17 cellular contexts compared by ENCODE assay signal in genomic region chr11:124123587-124123986, GRCh38. TPM values are rescaled to one million over a fixed set of nuclear protein-coding genes. Genes with fewer than 3 reads are reported as not detected.
DNase-seq lines count a peak whose midpoint lies in the region; ATAC-seq and TF ChIP-seq lines count a peak whose summit lies in the region.
"Had no signal": no experiment of that assay in that cellular context is flagged by ENCODE, and none has a peak within 500 bp of the region (broad histone marks: within the 10 kb centered on the region; RNA-seq: fewer than 3 reads in every experiment).

No MANE protein-coding gene starts in this region.

- no peaks in the 10 kb centered on the region for H3K9me3 Mint-ChIP-seq in glutamatergic neuron (ENCODE audit: unreplicated experiment)
- peaks cover 0 to 8% (median 2%) of the 10 kb centered on the region in 7 donors for H3K9me3 Mint-ChIP-seq in CD14-positive monocyte

- DNase-seq in COR-L47 (lab: John Stamatoyannopoulos, UW) = peak; percentile 3
- peak; percentile 4 for DNase-seq in NCI-H748 treated with DMSO at 0.1 percent for 48 hours (lab: John Stamatoyannopoulos, UW)
- no peak for DNase-seq in glutamatergic neuron
- no peak for DNase-seq in NCI-H2029 treated with DMSO at 0.1 percent for 48 hours (lab: John Stamatoyannopoulos, UW)
- no peak for DNase-seq in CD14-positive monocyte (ENCODE audit: low spot score)
- no peak for DNase-seq in NCI-H2107 (lab: John Stamatoyannopoulos, UW)
- DNase-seq in left cardiac atrium = no peak
- DNase-seq: activated CD4-positive, alpha-beta T cell treated with anti-CD3 and anti-CD28 coated beads, Interleukin-2, amount 10 ng/mL, durations not matched to agents 7 days and 5 days; CD4-positive, alpha-beta T cell; esophagus squamous epithelium; GF-D8; SHP77 treated with DMSO at 0.1 percent for 48 hours; stimulated activated naive B cell treated with anti-CD40 and anti-IgM and Interleukin-4, amounts not matched to agents 10 μg/mL and 1 μg/mL and 100 μg/mL, for 72 hours; T1000 had no signal

- ATAC-seq in GM19351 (IDR thresholded peaks at IDR 0.05; ENCODE audit: unreplicated experiment) (peak; percentile 61), left cardiac atrium (no peak)
- ATAC-seq: stimulated activated naive B cell treated with anti-CD40 and anti-IgM and Interleukin-4, amounts not matched to agents 10 μg/mL and 1 μg/mL and 100 μg/mL, for 72 hours had no signal

- H3K27me3 Mint-ChIP-seq in glutamatergic neuron (ENCODE audit: unreplicated experiment) (peaks cover 2% of the 10 kb centered on the region), CD14-positive monocyte (ENCODE audit: low read depth in 3 of 3) (no peaks in the 10 kb centered on the region)
- H3K27me3 Mint-ChIP-seq: activated CD4-positive, alpha-beta T cell treated with anti-CD3 and anti-CD28 coated beads, Interleukin-2, amount 10 ng/mL, durations not matched to agents 7 days and 5 days; CD4-positive, alpha-beta T cell; stimulated activated naive B cell treated with anti-CD40 and anti-IgM and Interleukin-4, amounts not matched to agents 10 μg/mL and 1 μg/mL and 100 μg/mL, for 72 hours had no signal

- H3K4me1 Mint-ChIP-seq in glutamatergic neuron (ENCODE audit: low read depth, unreplicated experiment) = no peaks in the 10 kb centered on the region
- no peaks in the 10 kb centered on the region for H3K4me1 Mint-ChIP-seq in CD14-positive monocyte
- H3K4me1 Mint-ChIP-seq: activated CD4-positive, alpha-beta T cell treated with anti-CD3 and anti-CD28 coated beads, Interleukin-2, amount 10 ng/mL, durations not matched to agents 7 days and 5 days; stimulated activated naive B cell treated with anti-CD40 and anti-IgM and Interleukin-4, amounts not matched to agents 10 μg/mL and 1 μg/mL and 100 μg/mL, for 72 hours had no signal

- H3K4me3 Mint-ChIP-seq in glutamatergic neuron (ENCODE audit: unreplicated experiment) (no peak overlapping the region), CD14-positive monocyte (no peak overlapping the region)
- H3K4me3 Mint-ChIP-seq: activated CD4-positive, alpha-beta T cell treated with anti-CD3 and anti-CD28 coated beads, Interleukin-2, amount 10 ng/mL, durations not matched to agents 7 days and 5 days; CD4-positive, alpha-beta T cell; stimulated activated naive B cell treated with anti-CD40 and anti-IgM and Interleukin-4, amounts not matched to agents 10 μg/mL and 1 μg/mL and 100 μg/mL, for 72 hours had no signal

- intact Hi-C loops in CD14-positive monocyte (cut with micrococcal nuclease) = no loop called here
- intact Hi-C loops in left cardiac atrium (cut with DNase I) = no loop called here

- H3K27ac Mint-ChIP-seq in glutamatergic neuron (ENCODE audit: unreplicated experiment) (no peak overlapping the region), CD14-positive monocyte (no peak overlapping the region)
- H3K27ac Mint-ChIP-seq: activated CD4-positive, alpha-beta T cell treated with anti-CD3 and anti-CD28 coated beads, Interleukin-2, amount 10 ng/mL, durations not matched to agents 7 days and 5 days; CD4-positive, alpha-beta T cell; stimulated activated naive B cell treated with anti-CD40 and anti-IgM and Interleukin-4, amounts not matched to agents 10 μg/mL and 1 μg/mL and 100 μg/mL, for 72 hours had no signal

- peak; percentile 34 for TF ChIP-seq CTCF in glutamatergic neuron (IDR thresholded peaks at IDR 0.05; ENCODE audit: partially characterized antibody, unreplicated experiment)
- no peak for TF ChIP-seq CTCF in CD14-positive monocyte (IDR thresholded peaks at IDR 0.05)

- H3K36me3 Mint-ChIP-seq in glutamatergic neuron (ENCODE audit: unreplicated experiment) = no peaks in the 10 kb centered on the region
- peaks cover 55% of the 10 kb centered on the region in 2 donors for H3K36me3 Mint-ChIP-seq in CD14-positive monocyte

RNA-seq across cellular contexts. Expression of gene VWA5A, which starts 8.3 kb away (rescaled TPM):
- total RNA-seq in glutamatergic neuron (ENCODE audit: unreplicated experiment) = 2.6 TPM
- 10 to 100 TPM in 1 of 2 donors, 1 to 10 TPM in 1; 8.8 to 11.2 TPM for polyA plus RNA-seq in CD14-positive monocyte
- total RNA-seq in left cardiac atrium = 1 to 10 TPM; 5.4 to 7.6 TPM

RNA-seq across cellular contexts. Expression of gene OR10D3, which starts 59.6 kb away (rescaled TPM):
- 0.29 TPM for total RNA-seq in glutamatergic neuron (ENCODE audit: unreplicated experiment)
- polyA plus RNA-seq in CD14-positive monocyte = not detected
- total RNA-seq in left cardiac atrium = not detected
- total RNA-seq: activated CD4-positive, alpha-beta T cell treated with anti-CD3 and anti-CD28 coated beads, Interleukin-2, amount 10 ng/mL, durations not matched to agents 7 days and 5 days; CD4-positive, alpha-beta T cell; esophagus squamous epithelium; lung microvascular endothelial cell; MCF 10A had no signal

Comparison
In these comparisons a context has a peak if more than half of its experiments do, and no peak if none do; other contexts are left out.
1. DNase-seq: peak in COR-L47 (single experiment) and NCI-H748 treated with DMSO at 0.1 percent for 48 hours (single experiment); none in glutamatergic neuron (single experiment), NCI-H2029 treated with DMSO at 0.1 percent for 48 hours (single experiment), CD14-positive monocyte (single experiment), NCI-H2107 (single experiment) and left cardiac atrium (single experiment).